Comparison of ENCODE assay signal across 9 cellular contexts in the genomic region with DNA sequence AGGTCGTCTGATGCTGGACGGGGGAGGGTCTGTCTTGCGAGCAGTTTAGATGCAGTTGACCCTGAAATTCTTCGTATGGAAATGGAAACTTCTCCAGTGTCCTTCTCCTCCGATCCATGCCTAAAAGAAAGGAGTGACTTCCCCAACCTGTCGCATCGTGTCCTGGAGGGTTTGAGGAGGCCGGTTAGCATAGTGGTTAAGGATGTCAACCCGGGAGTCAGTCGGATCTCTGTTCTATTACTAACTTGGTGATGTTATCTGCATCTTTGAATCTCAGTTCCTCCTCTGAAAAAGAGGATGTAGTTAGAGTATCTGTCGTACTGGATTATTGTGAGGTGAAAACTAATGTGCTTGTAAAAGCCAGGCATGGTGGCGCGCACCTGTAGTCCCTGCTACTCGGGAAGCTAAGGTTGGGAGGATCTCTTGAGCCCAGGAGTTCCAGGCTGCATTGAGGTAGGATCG. TPM values are rescaled to one million over a fixed set of nuclear protein-coding genes. Genes with fewer than 3 reads are reported as not detected.
DNase-seq lines count a peak whose midpoint lies in the region; TF ChIP-seq lines count a peak whose summit lies in the region.
"Had no signal": no experiment of that assay in that cellular context is flagged by ENCODE, and none has a peak within 500 bp of the region (broad histone marks: within the 10 kb centered on the region; RNA-seq: fewer than 3 reads in every experiment).

No MANE protein-coding gene starts in this region.

- no peak overlapping the region for H4K8ac ChIP-seq in H9 (replicated peaks; ENCODE audit: insufficient read length, low read depth, low read length)

- H3K4me1 Mint-ChIP-seq in H9 (peaks cover 8 to 10% of the 10 kb centered on the region in 2 experiments), MCF 10A (ENCODE audit: insufficient read depth, unreplicated experiment) (no peaks in the 10 kb centered on the region), mesothelial cell of epicardium (peaks cover 14% of the 10 kb centered on the region)

- no peak overlapping the region for H2BK5ac ChIP-seq in H9 (ENCODE audit: insufficient read length, low read length)

- no peak overlapping the region for H3T11ph ChIP-seq in H9 (ENCODE audit: low read length)

- H3K27me3 ChIP-seq in A673 (replicated peaks; ENCODE audit: insufficient read depth, low read depth, low read length, poor library complexity) (peaks cover 54% of the 10 kb centered on the region), H9 (ENCODE audit: insufficient read depth, low read length) (no peaks in the 10 kb centered on the region)

- H4K20me1 ChIP-seq in H9 (ENCODE audit: control insufficient read depth, insufficient read depth, insufficient read length): no peaks in the 10 kb centered on the region

- H3K36me3 Mint-ChIP-seq in H9 (ENCODE audit: insufficient read depth in 1 of 3, low read depth in 3 of 3): no peaks in the 10 kb centered on the region; a peak in 2 of 7 replicates
- no peaks in the 10 kb centered on the region for H3K36me3 Mint-ChIP-seq in MCF 10A (ENCODE audit: insufficient read depth, unreplicated experiment)
- H3K36me3 Mint-ChIP-seq in mesothelial cell of epicardium: no peaks in the 10 kb centered on the region

- peaks cover 2% of the 10 kb centered on the region for H3K27me3 Mint-ChIP-seq in H9 (ENCODE audit: low read depth)
- peaks cover 49% of the 10 kb centered on the region for H3K27me3 Mint-ChIP-seq in MCF 10A (ENCODE audit: insufficient read depth, unreplicated experiment)
- no peaks in the 10 kb centered on the region for H3K27me3 Mint-ChIP-seq in mesothelial cell of epicardium (ENCODE audit: low read depth)

- TF ChIP-seq CTCF in A673 (conservative IDR thresholded peaks at IDR 0.05; ENCODE audit: low read depth, low read length) (no peak), H9 (conservative IDR thresholded peaks at IDR 0.05) (no peak), MCF 10A (IDR thresholded peaks at IDR 0.05; ENCODE audit: unreplicated experiment) (no peak), mesothelial cell of epicardium (IDR thresholded peaks at IDR 0.05; ENCODE audit: unreplicated experiment) (no peak)

- H3K14ac ChIP-seq in H9 (ENCODE audit: insufficient read depth, low read length): no peak overlapping the region

- no peak for DNase-seq in A673 (ENCODE audit: low spot score)
- no peak for DNase-seq in H9
- no peak for DNase-seq in MCF 10A (ENCODE audit: unreplicated experiment)
- no peak for DNase-seq in mesothelial cell of epicardium (ENCODE audit: low spot score in 2 of 2, unreplicated experiment in 2 of 2)
- DNase-seq in nucleus accumbens (lab: John Stamatoyannopoulos, UW): no peak
- DNase-seq in stimulated activated CD4-positive, alpha-beta T cell treated with anti-CD3 and anti-CD28 coated beads, Interleukin-2, amount 100 ng/mL, for 48 hours: no peak
- DNase-seq in activated CD4-positive, alpha-beta T cell treated with anti-CD3 and anti-CD28 coated beads, Interleukin-2, amount 50 U/mL, for 48 hours: no peak
- no peak for DNase-seq in putamen (ENCODE audit: low spot score)

- H2AFZ ChIP-seq in H9 (ENCODE audit: low read length): no peak overlapping the region

- H3K4me3 Mint-ChIP-seq in H9: peak overlapping the region; percentile 87 to 96
- H3K4me3 Mint-ChIP-seq in MCF 10A (ENCODE audit: unreplicated experiment): peak overlapping the region; percentile 64
- H3K4me3 Mint-ChIP-seq in mesothelial cell of epicardium: peak overlapping the region; percentile 93

- intact Hi-C loops in A673 (cut with micrococcal nuclease; ENCODE audit: unreplicated experiment): no loop called here
- intact Hi-C loops in MCF 10A (cut with micrococcal nuclease): no loop called here

- H2AK5ac ChIP-seq in H9 (ENCODE audit: insufficient read length, low read length): no peak overlapping the region

- CTCF ChIA-PET in A673 (lab: Charles Lee) (no interaction called here), MCF 10A (lab: Yijun Ruan, JAX) (no interaction called here)

- peaks cover 12% of the 10 kb centered on the region for H3K23me2 ChIP-seq in H9 (ENCODE audit: insufficient read length, low read depth, low read length, poor library complexity, severe bottlenecking)

- H3K4me1 ChIP-seq in A673 (ENCODE audit: insufficient read depth, low read length, poor library complexity, severe bottlenecking) (peaks cover 4% of the 10 kb centered on the region), H9 (ENCODE audit: insufficient read depth, low read length) (no peaks in the 10 kb centered on the region)

- H3K79me2 ChIP-seq in H9 (ENCODE audit: insufficient read depth, low read length): no peaks in the 10 kb centered on the region

- H4K91ac ChIP-seq in H9 (ENCODE audit: insufficient read length, low read depth, low read length): no peak overlapping the region

- no peak overlapping the region for H4K5ac ChIP-seq in H9 (ENCODE audit: insufficient read length, low read depth, low read length)

- H2BK15ac ChIP-seq in H9 (ENCODE audit: low read depth, low read length): no peak overlapping the region

- no CpG with 5 or more reads among the region's 15 CpGs for WGBS in H9 (ENCODE audit: extremely low coverage, insufficient read length, low lambda C conversion rate)

- H3K27ac Mint-ChIP-seq in H9 (no peak overlapping the region; a peak in 1 of 7 replicates), MCF 10A (ENCODE audit: low read depth, unreplicated experiment) (no peak overlapping the region), mesothelial cell of epicardium (no peak overlapping the region)

- BruUV-seq in A673 (replicated peaks; lab: Mats Ljungman, UMichigan) (no TSS peak), MCF 10A (replicated peaks; lab: Mats Ljungman, UMichigan) (no TSS peak)

- H3K23ac ChIP-seq in H9 (ENCODE audit: insufficient read length, low read depth, low read length): no peak overlapping the region

- POLR2A ChIA-PET in A673 (lab: Charles Lee; ENCODE audit: low non-redundant PET) (no interaction called here), MCF 10A (lab: Yijun Ruan, JAX) (no interaction called here)

- H3K4me2 ChIP-seq in H9 (ENCODE audit: insufficient read depth, insufficient read length, low read length): peak overlapping the region; percentile 73

- H2BK12ac ChIP-seq in H9 (ENCODE audit: insufficient read length, low read depth, low read length): no peak overlapping the region

- H3K27ac ChIP-seq in A673 (ENCODE audit: low read depth, low read length, poor library complexity, severe bottlenecking) (no peak overlapping the region), H9 (ENCODE audit: insufficient read length, low read depth, low read length) (no peak overlapping the region)
- H3K27ac ChIP-seq: SJSA1 had no signal

- H2BK20ac ChIP-seq in H9 (ENCODE audit: low read depth, low read length, poor library complexity, severe bottlenecking): no peak overlapping the region

- no peak overlapping the region for H3K4ac ChIP-seq in H9 (ENCODE audit: low read depth, low read length)

- H3K9me3 Mint-ChIP-seq in H9 (no peaks in the 10 kb centered on the region; a peak in 1 of 5 replicates), MCF 10A (ENCODE audit: unreplicated experiment) (no peaks in the 10 kb centered on the region), mesothelial cell of epicardium (no peaks in the 10 kb centered on the region)

- no peak overlapping the region for H3K18ac ChIP-seq in H9 (ENCODE audit: insufficient read length, low read depth, low read length)

- H2BK120ac ChIP-seq in H9 (ENCODE audit: low read depth, low read length, poor library complexity, severe bottlenecking): no peak overlapping the region

- H3K56ac ChIP-seq in H9 (ENCODE audit: insufficient read length, low read depth, low read length): no peak overlapping the region

- no peaks in the 10 kb centered on the region for H3K36me3 ChIP-seq in A673 (ENCODE audit: insufficient read depth, low read length, poor library complexity, severe bottlenecking)
- H3K36me3 ChIP-seq: SJSA1 had no signal

- H3K9me3 ChIP-seq in A673 (ENCODE audit: low read depth, low read length, poor library complexity, severe bottlenecking) (no peaks in the 10 kb centered on the region), H9 (ENCODE audit: control insufficient read depth, low read depth, low read length) (no peaks in the 10 kb centered on the region)
- H3K9me3 ChIP-seq: SJSA1 had no signal

- no peak overlapping the region for H3K9ac ChIP-seq in H9 (ENCODE audit: extremely low read depth, insufficient read length, low read length)

- H3K79me1 ChIP-seq in H9 (ENCODE audit: insufficient read depth, low read depth, low read length, poor library complexity, severe bottlenecking): no peaks in the 10 kb centered on the region

- peak overlapping the region; percentile 51 for H3K4me3 ChIP-seq in A673 (ENCODE audit: low read depth, low read length, poor library complexity, severe bottlenecking)

RNA-seq across cellular contexts. Expression of a gene that starts 0.7 kb away (rescaled TPM):
- total RNA-seq in A673 (2021): 0.06 and 0.17 TPM in 2 replicates
- 1.6 and 1.9 TPM in 2 replicates for total RNA-seq in H9 (2021)
- total RNA-seq in MCF 10A (2022): not detected in 2 replicates
- 3.4 to 3.6 TPM (median 3.5 TPM) in 3 replicates for total RNA-seq in mesothelial cell of epicardium
- total RNA-seq: SJSA1 had no signal
